Comparison of ENCODE assay signal across 8 cellular contexts in genomic region chr20:32456869-32457421, GRCh38.
DNase-seq lines count a peak whose midpoint lies in the region; ATAC-seq and TF ChIP-seq lines count a peak whose summit lies in the region.

No MANE protein-coding gene starts in this region.

- TF ChIP-seq POLR2A in heart left ventricle (IDR thresholded peaks at IDR 0.05): no peak

- CTCF ChIA-PET in CD8-positive, alpha-beta T cell (lab: Charles Lee): no interaction called here

- H3K4me3 Mint-ChIP-seq in CD8-positive, alpha-beta T cell: no peak overlapping the region

- intact Hi-C loops in CD8-positive, alpha-beta T cell (cut with DNase I, micrococcal nuclease): loop anchor here in 1 of 2 experiments (10.0 kb wide), 1 partner anchor 632 kb away; no protein-coding TSS in a partner anchor
- intact Hi-C loops in heart left ventricle (cut with DNase I): loop anchor here in 5 of 10 donors (2.0 to 10.0 kb wide), 4 partner anchors 118 to 622 kb away; no protein-coding TSS in a partner anchor

- no peak overlapping the region for H3K9ac ChIP-seq in rectal smooth muscle tissue (ENCODE audit: low read length)

- H3K27ac Mint-ChIP-seq in CD8-positive, alpha-beta T cell: no peak overlapping the region

- DNase-seq in CD8-positive, alpha-beta T cell: peak in 1 of 7 experiments; percentile 40
- DNase-seq in heart left ventricle (peak in 2 of 5 donors; percentile 55 to 69), NCI-H748 (lab: John Stamatoyannopoulos, UW; ENCODE audit: unreplicated experiment) (no peak), GDM1 (lab: John Stamatoyannopoulos, UW) (no peak), NCI-H1417 treated with DMSO at 0.1 percent for 48 hours (lab: John Stamatoyannopoulos, UW) (no peak)

- H3K36me3 Mint-ChIP-seq in CD8-positive, alpha-beta T cell: peaks cover 56% of the 10 kb centered on the region

- 6 to 12% (median 9%) methylated on average over 7 to 33 of the region's 33 CpGs for WGBS in heart left ventricle, 4 donors

- no peaks in the 10 kb centered on the region for H3K27me3 Mint-ChIP-seq in CD8-positive, alpha-beta T cell (ENCODE audit: low read depth)

- H3K27me3 ChIP-seq in CD8-positive, alpha-beta T cell (ENCODE audit: insufficient read depth, low read length): no peaks in the 10 kb centered on the region
- H3K27me3 ChIP-seq in heart left ventricle (no peaks in the 10 kb centered on the region), rectal smooth muscle tissue (ENCODE audit: control insufficient read depth, insufficient read depth, low read length) (no peaks in the 10 kb centered on the region)

- peaks cover 33% of the 10 kb centered on the region for H3K36me3 ChIP-seq in CD8-positive, alpha-beta T cell (ENCODE audit: insufficient read depth, low read length)
- peaks cover 0 to 37% (median 17%) of the 10 kb centered on the region in 9 donors for H3K36me3 ChIP-seq in heart left ventricle
- peaks cover 21% of the 10 kb centered on the region for H3K36me3 ChIP-seq in rectal smooth muscle tissue (ENCODE audit: control insufficient read depth, insufficient read depth, low read length)

- H3K4me3 ChIP-seq in CD8-positive, alpha-beta T cell (ENCODE audit: low read depth, low read length): no peak overlapping the region
- peak overlapping the region; percentile 49 for H3K4me3 ChIP-seq in WI38 (ENCODE audit: low read depth, low read length)
- H3K4me3 ChIP-seq in heart left ventricle: peak overlapping the region; percentile 19 to 72 (median 55)
- H3K4me3 ChIP-seq in rectal smooth muscle tissue (ENCODE audit: low read length): peak overlapping the region; percentile 54

- H3K9me3 Mint-ChIP-seq in CD8-positive, alpha-beta T cell: no peaks in the 10 kb centered on the region

- no peaks in the 10 kb centered on the region for H3K9me3 ChIP-seq in CD8-positive, alpha-beta T cell (ENCODE audit: low read length)
- H3K9me3 ChIP-seq in heart left ventricle: no peaks in the 10 kb centered on the region

- no peaks in the 10 kb centered on the region for H3K4me1 ChIP-seq in CD8-positive, alpha-beta T cell (ENCODE audit: insufficient read depth, low read length)
- H3K4me1 ChIP-seq in heart left ventricle: peaks cover 0 to 22% (median 16%) of the 10 kb centered on the region in 12 donors
- H3K4me1 ChIP-seq in rectal smooth muscle tissue (ENCODE audit: control insufficient read depth, insufficient read depth, low read length): peaks cover 5% of the 10 kb centered on the region

- H3K4me1 Mint-ChIP-seq in CD8-positive, alpha-beta T cell (ENCODE audit: low read depth): peaks cover 12% of the 10 kb centered on the region

- TF ChIP-seq CTCF in CD8-positive, alpha-beta T cell (IDR thresholded peaks at IDR 0.05): peak; percentile 26
- TF ChIP-seq CTCF in WI38 (IDR thresholded peaks at IDR 0.05; ENCODE audit: low read depth, low read length) (peak; percentile 75), heart left ventricle (IDR thresholded peaks at IDR 0.05) (peak; percentile 65 to 88 (median 82))

- peak; percentile 29 for ATAC-seq in CD8-positive, alpha-beta T cell
- ATAC-seq in HG02678 (IDR thresholded peaks at IDR 0.05; ENCODE audit: unreplicated experiment) (peak; percentile 55), heart left ventricle (peak; percentile 45 to 74 (median 56))

- POLR2A ChIA-PET in CD8-positive, alpha-beta T cell (lab: Charles Lee): no interaction called here

- no peak overlapping the region for H3K27ac ChIP-seq in CD8-positive, alpha-beta T cell (ENCODE audit: low read depth, low read length)
- H3K27ac ChIP-seq in heart left ventricle (peak overlapping the region in 4 of 12 donors; percentile 24 to 64 (median 42)), rectal smooth muscle tissue (ENCODE audit: low read depth, low read length) (no peak overlapping the region)

Comparison
In these comparisons a context has a peak if more than half of its experiments do, and no peak if none do; other contexts are left out.
1. CTCF ChIP-seq: peak in every context shown above with its lines; median percentile 82 in heart left ventricle; 75 in WI38; 26 in CD8-positive, alpha-beta T cell.